21 cellular contexts compared by ENCODE assay signal in genomic region chr4:102042843-102043802, GRCh38.
DNase-seq lines count a peak whose midpoint lies in the region; ATAC-seq and TF ChIP-seq lines count a peak whose summit lies in the region.
"Had no signal": no experiment of that assay in that cellular context is flagged by ENCODE, and none has a peak within 500 bp of the region (broad histone marks: within the 10 kb centered on the region; RNA-seq: fewer than 3 reads in every experiment).

No MANE protein-coding gene starts in this region.

- no peak for ATAC-seq in naive B cell (ENCODE audit: low read depth in 2 of 2)
- ATAC-seq in HG02571 (IDR thresholded peaks at IDR 0.05; ENCODE audit: unreplicated experiment): no peak
- ATAC-seq: GM12878 had no signal

- no peak overlapping the region for H3K4me3 Mint-ChIP-seq in naive B cell
- H3K4me3 Mint-ChIP-seq: CD4-positive, CD25-positive, alpha-beta regulatory T cell had no signal

- H3K4me2 ChIP-seq in SK-N-SH: no peak overlapping the region

- no peak overlapping the region for H3K9ac ChIP-seq in SK-N-SH

- no peaks in the 10 kb centered on the region for H3K36me3 ChIP-seq in SK-N-SH (replicated peaks in 1 of 2; ENCODE audit: control insufficient read depth in 1 of 2, insufficient read depth in 2 of 2, low read length in 1 of 2)
- H3K36me3 ChIP-seq: MG63 had no signal

- H3K36me3 Mint-ChIP-seq in naive B cell: peaks cover 9 to 27% of the 10 kb centered on the region in 2 donors
- H3K36me3 Mint-ChIP-seq: CD4-positive, CD25-positive, alpha-beta regulatory T cell had no signal

- POLR2A ChIA-PET in SK-N-SH (lab: Yijun Ruan, JAX): interaction anchor here (0.6 kb wide), 1 partner anchor 8 kb away, joined by 3 read pairs; no protein-coding TSS in a partner anchor

- H3K27me3 ChIP-seq in SK-N-SH (ENCODE audit: insufficient read depth): no peaks in the 10 kb centered on the region
- H3K27me3 ChIP-seq: MG63 had no signal

- no peak for TF ChIP-seq CTCF in AG09309 (IDR thresholded peaks at IDR 0.05; ENCODE audit: control insufficient read depth, insufficient read depth, low read depth, low read length, missing control alignments)
- TF ChIP-seq CTCF in SK-N-SH (IDR thresholded peaks at IDR 0.05): no peak

- DNase-seq in AG09309 (ENCODE audit: low read depth): peak; percentile 25
- peak; percentile 1 for DNase-seq in ELR (ENCODE audit: low read depth)
- peak; percentile 4 for DNase-seq in SK-N-SH
- no peak for DNase-seq in naive B cell
- DNase-seq in activated T-cell treated with anti-CD3 and anti-CD28 coated beads, Interleukin-2, amount 50 U/mL, for 1 hour: no peak
- no peak for DNase-seq in activated T-cell treated with anti-CD3 and anti-CD28 coated beads for 4 hours
- DNase-seq in SIG-M5 treated with dmso at 0.1 percent for 504 hours (lab: John Stamatoyannopoulos, UW; ENCODE audit: unreplicated experiment): no peak
- DNase-seq: Caco-2; CD4-positive, CD25-positive, alpha-beta regulatory T cell; DMS153; H7; IMR-90; MG63; NCI-H1048; NCI-H1436; NCI-H1930; NCI-H226; NCI-H524 treated with DMSO at 0.1 percent for 48 hours; Right ventricle myocardium superior had no signal

- no peaks in the 10 kb centered on the region for H3F3A ChIP-seq in SK-N-SH (replicated peaks; ENCODE audit: insufficient read depth)

- peak overlapping the region in 4 of 6 donors; percentile 23 to 70 (median 51) for H3K27ac Mint-ChIP-seq in naive B cell
- H3K27ac Mint-ChIP-seq: CD4-positive, CD25-positive, alpha-beta regulatory T cell had no signal

- H3K27me3 Mint-ChIP-seq in naive B cell: no peaks in the 10 kb centered on the region
- H3K27me3 Mint-ChIP-seq: CD4-positive, CD25-positive, alpha-beta regulatory T cell had no signal

- no peaks in the 10 kb centered on the region for H3K9me2 ChIP-seq in SK-N-SH

- no peaks in the 10 kb centered on the region; a peak in 2 of 4 replicates for H3K4me1 ChIP-seq in SK-N-SH (ENCODE audit: control insufficient read depth in 1 of 2, insufficient read depth in 2 of 2, low read depth in 1 of 2, low read length in 1 of 2)
- H3K4me1 ChIP-seq: Caco-2 had no signal

- H3K9me3 Mint-ChIP-seq in naive B cell: peaks cover 0 to 7% (median 3%) of the 10 kb centered on the region in 7 donors
- H3K9me3 Mint-ChIP-seq: CD4-positive, CD25-positive, alpha-beta regulatory T cell had no signal

- CTCF ChIA-PET in SK-N-SH (lab: Yijun Ruan, JAX): interaction anchor here (0.5 kb wide), 1 partner anchor 104 kb away, joined by 4 read pairs; no protein-coding TSS in a partner anchor

- peaks cover 0 to 6% (median 6%) of the 10 kb centered on the region in 3 donors for H3K4me1 Mint-ChIP-seq in naive B cell
- H3K4me1 Mint-ChIP-seq: CD4-positive, CD25-positive, alpha-beta regulatory T cell had no signal

- WGBS in SK-N-SH (ENCODE audit: low lambda C conversion rate): 38% methylated on average over 7 of the region's 7 CpGs

- no peaks in the 10 kb centered on the region for H3K79me2 ChIP-seq in SK-N-SH (ENCODE audit: insufficient read depth)

- peak overlapping the region; percentile 27 to 39; a peak in 2 of 4 replicates for H3K27ac ChIP-seq in SK-N-SH (ENCODE audit: low read depth in 2 of 2, low read length in 1 of 2)

- H3K4me3 ChIP-seq in AG09309 (ENCODE audit: control insufficient read depth, low read depth, low read length) (no peak overlapping the region), SK-N-SH (ENCODE audit: low read depth in 2 of 2, low read length in 1 of 2) (no peak overlapping the region)
- H3K4me3 ChIP-seq: GM12878, MG63 had no signal

- no peaks in the 10 kb centered on the region for H3K9me3 ChIP-seq in SK-N-SH
- H3K9me3 ChIP-seq: Caco-2, MG63 had no signal

- H2AFZ ChIP-seq in SK-N-SH (ENCODE audit: low read depth): peak overlapping the region; percentile 52; the same call in 1 of the 2 replicates

- H4K20me1 ChIP-seq in SK-N-SH (ENCODE audit: insufficient read depth): no peaks in the 10 kb centered on the region

- peak; percentile 48 to 79 for TF ChIP-seq EP300 in SK-N-SH (IDR thresholded peaks at IDR 0.05; ENCODE audit: borderline replicate concordance in 1 of 2, low read depth in 1 of 2, low read length in 1 of 2)

- TF ChIP-seq RAD21 in SK-N-SH (IDR thresholded peaks at IDR 0.05; ENCODE audit: low read length): no peak; the same call in 1 of the 2 replicates

TF ChIP-seq in SK-N-SH, 30 proteins besides CTCF, POLR2A, EP300 and RAD21:
- TF ChIP-seq JUND (IDR thresholded peaks at IDR 0.05) (peak; percentile 11; the same call in 1 of the 2 replicates), FOSL2 (IDR thresholded peaks at IDR 0.05; ENCODE audit: borderline replicate concordance, low read depth) (0 out of 2 replicates have a peak, but pooled peaks have one; percentile 16), RFX5 (IDR thresholded peaks at IDR 0.05; ENCODE audit: low read length) (no peak), CHD2 (IDR thresholded peaks at IDR 0.05; ENCODE audit: low read length, partially characterized antibody) (no peak), TCF12 (IDR thresholded peaks at IDR 0.05) (peak; percentile 60), MXI1 (IDR thresholded peaks at IDR 0.05; ENCODE audit: low read depth, low read length) (no peak), SMC3 (IDR thresholded peaks at IDR 0.05; ENCODE audit: low read depth, low read length) (0 out of 2 replicates have a peak, but pooled peaks have one; percentile 2), NFIC (IDR thresholded peaks at IDR 0.05; ENCODE audit: borderline replicate concordance) (peak; percentile 19; the same call in 1 of the 2 replicates), FOXJ3 (CRISPR knock-in tag; IDR thresholded peaks at IDR 0.05) (peak; percentile 50; the same call in 1 of the 2 replicates), RCOR1 (IDR thresholded peaks at IDR 0.05; ENCODE audit: low read length) (peak; percentile 68; the same call in 1 of the 2 replicates), GATA2 (CRISPR knock-in tag; IDR thresholded peaks at IDR 0.05) (peak; percentile 97), RXRA (IDR thresholded peaks at IDR 0.05; ENCODE audit: borderline replicate concordance, low read depth) (no peak), TEAD4 (IDR thresholded peaks at IDR 0.05; ENCODE audit: borderline replicate concordance, insufficient read depth) (0 out of 2 replicates have a peak, but pooled peaks have one; percentile 51), PBX3 (IDR thresholded peaks at IDR 0.05) (peak; percentile 53)

Comparison
In these comparisons a context has a peak if more than half of its experiments do, and no peak if none do; other contexts are left out.
1. DNase-seq: peak in AG09309 (single experiment), ELR (single experiment) and SK-N-SH (single experiment); none in naive B cell (single experiment), activated T-cell treated with anti-CD3 and anti-CD28 coated beads, Interleukin-2, amount 50 U/mL, for 1 hour (single experiment), activated T-cell treated with anti-CD3 and anti-CD28 coated beads for 4 hours (single experiment) and SIG-M5 treated with dmso at 0.1 percent for 504 hours (single experiment).